8 cellular contexts compared by ENCODE assay signal in genomic region chr1:185154912-185155513, GRCh38. TPM values are rescaled to one million over a fixed set of nuclear protein-coding genes. Genes with fewer than 3 reads are reported as not detected.
A peak's percentile ranks its signal among the peaks of the same experiment; 100 is the strongest.
DNase-seq lines count a peak whose midpoint lies in the region; ATAC-seq, FAIRE-seq and TF ChIP-seq lines count a peak whose summit lies in the region.
"Had no signal": no experiment of that assay in that cellular context is flagged by ENCODE, and none has a peak within 500 bp of the region (broad histone marks: within the 10 kb centered on the region; RNA-seq: fewer than 3 reads in every experiment).

No MANE protein-coding gene starts in this region.

- H3K4me3 ChIP-seq in GM23248, result peak overlapping the region; percentile 89
- H3K4me3 ChIP-seq in esophagus squamous epithelium, result peak overlapping the region in 2 of 4 donors; percentile 92 to 95
- H3K4me3 ChIP-seq in small intestine (ENCODE audit: low read depth in 1 of 2, low read length in 2 of 2), result peak overlapping the region in 1 of 2 donors; percentile 25

- peak; percentile 64 for FAIRE-seq in small intestine (lab: Jason Lieb, UNC)
- FAIRE-seq: colon had no signal

- peaks cover 25% of the 10 kb centered on the region for H3K4me1 ChIP-seq in GM23248 (ENCODE audit: insufficient read depth)
- H3K4me1 ChIP-seq in esophagus squamous epithelium, result peaks cover 0 to 45% (median 13%) of the 10 kb centered on the region in 3 donors
- H3K4me1 ChIP-seq in small intestine (ENCODE audit: control insufficient read depth in 2 of 2, insufficient read depth in 1 of 2, low read depth in 1 of 2, low read length in 1 of 2), result peaks cover 0 to 7% of the 10 kb centered on the region in 2 donors

- H3K9me3 ChIP-seq in GM23248 (ENCODE audit: low read depth) (no peaks in the 10 kb centered on the region), esophagus squamous epithelium (no peaks in the 10 kb centered on the region), small intestine (ENCODE audit: control insufficient read depth, low read depth) (no peaks in the 10 kb centered on the region)

- H4K20me1 ChIP-seq in GM23248 (ENCODE audit: insufficient read depth), result no peaks in the 10 kb centered on the region

- intact Hi-C loops in esophagus squamous epithelium (cut with DNase I), result no loop called here

- peaks cover 8% of the 10 kb centered on the region for H3F3A ChIP-seq in GM23248 (ENCODE audit: insufficient read depth)

- DNase-seq in GM23248, result peak; percentile 53
- peak; percentile 8 for DNase-seq in RPMI7951 (ENCODE audit: low read depth)
- no peak for DNase-seq in esophagus squamous epithelium (lab: John Stamatoyannopoulos, UW)
- peak; percentile 14 for DNase-seq in small intestine
- DNase-seq in Ammon's horn (ENCODE audit: low spot score), result no peak
- DNase-seq in occipital lobe (lab: John Stamatoyannopoulos, UW), result no peak

- H2AFZ ChIP-seq in GM23248, result peak overlapping the region; percentile 98

- H3K9ac ChIP-seq in GM23248, result peak overlapping the region; percentile 96

- H3K27ac ChIP-seq in GM23248 (peak overlapping the region; percentile 96), esophagus squamous epithelium (peak overlapping the region in 3 of 4 donors; percentile 96 to 99 (median 97)), small intestine (ENCODE audit: low read depth in 1 of 2, low read length in 1 of 2) (peak overlapping the region in 1 of 2 donors; percentile 25)

- WGBS in GM23248 (ENCODE audit: low coverage in 1 of 2, low lambda C conversion rate in 2 of 2, missing lambda C conversion rate in 2 of 2), 2 experiments, result 59 to 67% methylated on average over 2 of the region's 2 CpGs
- 12 to 23% methylated on average over 2 of the region's 2 CpGs for WGBS in esophagus squamous epithelium, 2 donors
- 8 to 24% (median 18%) methylated on average over 2 of the region's 2 CpGs for WGBS in small intestine, 3 donors

- H3K79me2 ChIP-seq in GM23248 (ENCODE audit: insufficient read depth), result peaks cover 50% of the 10 kb centered on the region

- H3K4me2 ChIP-seq in GM23248 (ENCODE audit: unreplicated experiment), result peak overlapping the region; percentile 89

- in situ Hi-C loops in GM23248 (cut with MboI), result loop anchor here (25.0 kb wide), 1 partner anchor 343 kb away; no protein-coding TSS in a partner anchor

- no peak for ATAC-seq in GM21381 (IDR thresholded peaks at IDR 0.05; ENCODE audit: unreplicated experiment)

- H3K36me3 ChIP-seq in GM23248 (ENCODE audit: low read depth), result peaks cover 2% of the 10 kb centered on the region; the same call in 1 of the 2 replicates
- H3K36me3 ChIP-seq in esophagus squamous epithelium, result peaks cover 0 to 14% (median 0%) of the 10 kb centered on the region in 3 donors
- H3K36me3 ChIP-seq in small intestine (ENCODE audit: control insufficient read depth in 2 of 2, insufficient read depth in 2 of 2, low read length in 2 of 2), result peaks cover 0 to 3% of the 10 kb centered on the region in 2 donors

- H3K27me3 ChIP-seq in GM23248 (replicated peaks; ENCODE audit: insufficient read depth) (no peaks in the 10 kb centered on the region), esophagus squamous epithelium (no peaks in the 10 kb centered on the region), small intestine (ENCODE audit: control insufficient read depth in 2 of 2, insufficient read depth in 2 of 2, low read length in 2 of 2) (no peaks in the 10 kb centered on the region)

- no peaks in the 10 kb centered on the region for H3K9me2 ChIP-seq in GM23248 (ENCODE audit: insufficient read depth)

- TF ChIP-seq POLR2A in esophagus squamous epithelium (IDR thresholded peaks at IDR 0.05), result no peak

- TF ChIP-seq CTCF in esophagus squamous epithelium (IDR thresholded peaks at IDR 0.05), result no peak

RNA-seq across cellular contexts. Expression of gene TRMT1L, which starts 1.7 kb away (rescaled TPM):
- 5.1 and 13.2 TPM in 2 replicates for total RNA-seq in GM23248 (2014; rRNA removed; shearing (Covaris generic))
- polyA plus RNA-seq in GM23248 (2016; fragmentation: Nextera tagmentation; extraction: Ambion mirVana), result 9.2 and 9.8 TPM in 2 replicates
- 19.2 and 20.4 TPM in 2 replicates for total RNA-seq in RPMI7951 (2014; rRNA removed; shearing (Covaris generic))
- 10 to 100 TPM in 3 of 4 donors, 1 to 10 TPM in 1; 7.9 to 29.9 (median 15.3) TPM for total RNA-seq in esophagus squamous epithelium
- polyA plus RNA-seq in small intestine, result 10 to 100 TPM in 1 of 3 donors, 1 to 10 TPM in 2; 5.4 to 11.0 (median 9.2) TPM
- total RNA-seq in occipital lobe, result 20.6 TPM

RNA-seq across cellular contexts. Expression of gene SWT1, which starts 2.0 kb away (rescaled TPM):
- total RNA-seq in GM23248 (2014; rRNA removed; shearing (Covaris generic)), result 1.0 and 2.8 TPM in 2 replicates
- polyA plus RNA-seq in GM23248 (2016; fragmentation: Nextera tagmentation; extraction: Ambion mirVana), result 1.6 and 2.8 TPM in 2 replicates
- 3.4 and 4.7 TPM in 2 replicates for total RNA-seq in RPMI7951 (2014; rRNA removed; shearing (Covaris generic))
- total RNA-seq in esophagus squamous epithelium, result 1 to 10 TPM; 1.9 to 6.5 (median 3.5) TPM
- 1 to 10 TPM; 2.4 to 5.1 (median 3.2) TPM for polyA plus RNA-seq in small intestine
- total RNA-seq in occipital lobe, result 61.3 TPM

Comparison
In these comparisons a context has a peak if more than half of its experiments do, and no peak if none do; other contexts are left out.
1. DNase-seq: peak in GM23248 (single experiment), RPMI7951 (single experiment) and small intestine (single experiment); none in esophagus squamous epithelium (single experiment), Ammon's horn (single experiment) and occipital lobe (single experiment).